13 cellular contexts compared by ENCODE assay signal in the genomic region with DNA sequence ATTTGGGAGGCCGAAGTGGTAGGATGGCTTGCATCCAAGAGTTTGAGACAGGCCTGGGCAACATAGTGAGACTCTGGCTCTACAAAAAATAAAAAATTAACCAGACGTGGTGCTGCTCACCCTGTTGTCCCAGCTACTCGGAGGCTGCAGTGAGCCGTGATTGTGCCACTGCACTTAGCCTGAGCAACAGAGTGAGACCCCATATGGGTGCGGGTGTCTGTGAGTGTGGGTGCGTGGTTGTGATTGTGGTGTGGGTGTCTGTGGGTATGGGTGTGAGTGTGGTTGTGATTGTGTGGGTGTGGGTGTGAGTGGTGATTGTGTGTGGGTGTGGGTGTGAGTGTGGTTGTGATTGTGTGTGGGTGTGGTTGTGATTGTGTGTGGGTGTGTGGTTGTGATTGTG.
A peak's percentile ranks its signal among the peaks of the same experiment; 100 is the strongest.
DNase-seq lines count a peak whose midpoint lies in the region; ATAC-seq and TF ChIP-seq lines count a peak whose summit lies in the region.
"Had no signal": no experiment of that assay in that cellular context is flagged by ENCODE, and none has a peak within 500 bp of the region (broad histone marks: within the 10 kb centered on the region; RNA-seq: fewer than 3 reads in every experiment).

No MANE protein-coding gene starts in this region.

- no peak overlapping the region for H3K27ac ChIP-seq in foreskin keratinocyte
- H3K27ac ChIP-seq in gastroesophageal sphincter: no peak overlapping the region
- H3K27ac ChIP-seq: RWPE1, sigmoid colon had no signal

- peaks cover 3% of the 10 kb centered on the region for H3K36me3 Mint-ChIP-seq in activated naive CD4-positive, alpha-beta T cell treated with anti-CD3 and anti-CD28 coated beads, Interleukin-2, amount 50 U/mL, for 24 hours
- no peaks in the 10 kb centered on the region for H3K36me3 Mint-ChIP-seq in activated B cell treated with CpG ODN at 0.5 μM for 24 hours (ENCODE audit: low read depth)

- H3K4me3 ChIP-seq in gastroesophageal sphincter: no peak overlapping the region
- H3K4me3 ChIP-seq: GM23338, sigmoid colon had no signal

- H3K9me3 Mint-ChIP-seq in activated naive CD4-positive, alpha-beta T cell treated with anti-CD3 and anti-CD28 coated beads, Interleukin-2, amount 50 U/mL, for 24 hours: no peaks in the 10 kb centered on the region
- H3K9me3 Mint-ChIP-seq in activated B cell treated with CpG ODN at 0.5 μM for 24 hours: peaks cover 2% of the 10 kb centered on the region
- H3K9me3 Mint-ChIP-seq in stimulated activated naive CD8-positive, alpha-beta T cell treated with anti-CD3 and anti-CD28 coated beads, Interleukin-15, amount 100 ng/mL, for 72 hours: peaks cover 21 to 26% of the 10 kb centered on the region in 2 donors

- H3K27me3 ChIP-seq in foreskin keratinocyte (no peaks in the 10 kb centered on the region), gastroesophageal sphincter (no peaks in the 10 kb centered on the region)
- H3K27me3 ChIP-seq: sigmoid colon had no signal

- no peak for DNase-seq in activated naive CD4-positive, alpha-beta T cell treated with anti-CD3 and anti-CD28 coated beads, Interleukin-2, amount 50 U/mL, for 16 hours
- DNase-seq in activated B cell treated with CpG ODN at 0.5 μM for 24 hours: no peak
- DNase-seq in foreskin keratinocyte: no peak
- DNase-seq in stimulated activated naive CD8-positive, alpha-beta T cell treated with anti-CD3 and anti-CD28 coated beads, Interleukin-15, amount 100 ng/mL, for 72 hours: peak in 1 of 2 donors; percentile 19
- DNase-seq in NCI-H2081 (lab: John Stamatoyannopoulos, UW): no peak
- DNase-seq: DMS153, foreskin melanocyte, sigmoid colon had no signal

- POLR2A ChIA-PET in activated B cell treated with CpG ODN at 0.5 μM for 24 hours (lab: Charles Lee): no interaction called here

- H3K4me1 Mint-ChIP-seq in activated naive CD4-positive, alpha-beta T cell treated with anti-CD3 and anti-CD28 coated beads, Interleukin-2, amount 50 U/mL, for 24 hours: peaks cover 7% of the 10 kb centered on the region
- H3K4me1 Mint-ChIP-seq in activated B cell treated with CpG ODN at 0.5 μM for 24 hours: no peaks in the 10 kb centered on the region
- peaks cover 17% of the 10 kb centered on the region for H3K4me1 Mint-ChIP-seq in stimulated activated naive CD8-positive, alpha-beta T cell treated with anti-CD3 and anti-CD28 coated beads, Interleukin-15, amount 100 ng/mL, for 72 hours
- H3K4me1 Mint-ChIP-seq: GM23338 had no signal

- ATAC-seq in activated B cell treated with CpG ODN at 0.5 μM for 24 hours (ENCODE audit: low read depth): no peak
- ATAC-seq in foreskin keratinocyte: peak; percentile 33
- ATAC-seq in stimulated activated naive CD8-positive, alpha-beta T cell treated with anti-CD3 and anti-CD28 coated beads, Interleukin-15, amount 100 ng/mL, for 72 hours: peak; percentile 62
- ATAC-seq in HG02588 (IDR thresholded peaks at IDR 0.05; ENCODE audit: unreplicated experiment): no peak
- ATAC-seq in gastroesophageal sphincter: no peak
- ATAC-seq: GM23338 had no signal

- no peak for TF ChIP-seq POLR2A in gastroesophageal sphincter (IDR thresholded peaks at IDR 0.05)

- no peaks in the 10 kb centered on the region for H3K36me3 ChIP-seq in gastroesophageal sphincter
- H3K36me3 ChIP-seq: sigmoid colon had no signal

- peak overlapping the region; percentile 96 for H3K27ac Mint-ChIP-seq in activated naive CD4-positive, alpha-beta T cell treated with anti-CD3 and anti-CD28 coated beads, Interleukin-2, amount 50 U/mL, for 24 hours
- peak overlapping the region; percentile 56 for H3K27ac Mint-ChIP-seq in activated B cell treated with CpG ODN at 0.5 μM for 24 hours
- peak overlapping the region; percentile 52 to 99 for H3K27ac Mint-ChIP-seq in stimulated activated naive CD8-positive, alpha-beta T cell treated with anti-CD3 and anti-CD28 coated beads, Interleukin-15, amount 100 ng/mL, for 72 hours
- H3K27ac Mint-ChIP-seq: GM23338 had no signal

- TF ChIP-seq CTCF in activated B cell treated with CpG ODN at 0.5 μM for 24 hours (IDR thresholded peaks at IDR 0.05) (no peak), foreskin keratinocyte (conservative IDR thresholded peaks at IDR 0.05) (no peak), gastroesophageal sphincter (IDR thresholded peaks at IDR 0.05) (no peak)

- CTCF ChIA-PET in activated B cell treated with CpG ODN at 0.5 μM for 24 hours (lab: Charles Lee): no interaction called here

- TF ChIP-seq EP300 in gastroesophageal sphincter (IDR thresholded peaks at IDR 0.05): no peak

- H3K4me1 ChIP-seq in foreskin keratinocyte: no peaks in the 10 kb centered on the region
- H3K4me1 ChIP-seq in gastroesophageal sphincter: no peaks in the 10 kb centered on the region

- no peaks in the 10 kb centered on the region for H3K27me3 Mint-ChIP-seq in activated naive CD4-positive, alpha-beta T cell treated with anti-CD3 and anti-CD28 coated beads, Interleukin-2, amount 50 U/mL, for 24 hours
- H3K27me3 Mint-ChIP-seq in activated B cell treated with CpG ODN at 0.5 μM for 24 hours: no peaks in the 10 kb centered on the region
- no peaks in the 10 kb centered on the region for H3K27me3 Mint-ChIP-seq in stimulated activated naive CD8-positive, alpha-beta T cell treated with anti-CD3 and anti-CD28 coated beads, Interleukin-15, amount 100 ng/mL, for 72 hours

- WGBS in gastroesophageal sphincter (ENCODE audit: low coverage in 1 of 2), 2 donors: 10 to 68% methylated on average over 2 to 6 of the region's 6 CpGs

- no peak overlapping the region for H3K4me3 Mint-ChIP-seq in activated naive CD4-positive, alpha-beta T cell treated with anti-CD3 and anti-CD28 coated beads, Interleukin-2, amount 50 U/mL, for 24 hours
- H3K4me3 Mint-ChIP-seq in activated B cell treated with CpG ODN at 0.5 μM for 24 hours: no peak overlapping the region
- H3K4me3 Mint-ChIP-seq in stimulated activated naive CD8-positive, alpha-beta T cell treated with anti-CD3 and anti-CD28 coated beads, Interleukin-15, amount 100 ng/mL, for 72 hours: peak overlapping the region in 1 of 2 donors; percentile 74
- H3K4me3 Mint-ChIP-seq: GM23338 had no signal

- no peaks in the 10 kb centered on the region for H3K9me3 ChIP-seq in gastroesophageal sphincter
- H3K9me3 ChIP-seq: sigmoid colon had no signal

- intact Hi-C loops in activated B cell treated with CpG ODN at 0.5 μM for 24 hours (cut with micrococcal nuclease): no loop called here

Comparison
In these comparisons a context has a peak if more than half of its experiments do, and no peak if none do; other contexts are left out.
1. ATAC-seq: peak in foreskin keratinocyte (single experiment) and stimulated activated naive CD8-positive, alpha-beta T cell treated with anti-CD3 and anti-CD28 coated beads, Interleukin-15, amount 100 ng/mL, for 72 hours (single experiment); none in activated B cell treated with CpG ODN at 0.5 μM for 24 hours (single experiment), HG02588 (single experiment) and gastroesophageal sphincter (single experiment).
2. Peak in every context shown above with its lines, with median percentiles within 50 percentile points of each other: H3K27ac Mint-ChIP-seq.